6 cellular contexts compared by ENCODE assay signal in genomic region chr14:63279933-63280332, GRCh38. TPM values are rescaled to one million over a fixed set of nuclear protein-coding genes. Genes with fewer than 3 reads are reported as not detected.
"Had no signal": no experiment of that assay in that cellular context is flagged by ENCODE, and none has a peak within 500 bp of the region (broad histone marks: within the 10 kb centered on the region; RNA-seq: fewer than 3 reads in every experiment).

No MANE protein-coding gene starts in this region.

RNA-seq across cellular contexts. Expression of gene GPHB5, which starts 38.8 kb away (rescaled TPM):
- total RNA-seq: HepG2, HT-29, HT1080, IMR-90, K562 had no signal
- polyA plus RNA-seq: HepG2, IgD-negative memory B cell, IMR-90, K562 had no signal
